Comparison of ENCODE assay signal across 32 cellular contexts in the genomic region with DNA sequence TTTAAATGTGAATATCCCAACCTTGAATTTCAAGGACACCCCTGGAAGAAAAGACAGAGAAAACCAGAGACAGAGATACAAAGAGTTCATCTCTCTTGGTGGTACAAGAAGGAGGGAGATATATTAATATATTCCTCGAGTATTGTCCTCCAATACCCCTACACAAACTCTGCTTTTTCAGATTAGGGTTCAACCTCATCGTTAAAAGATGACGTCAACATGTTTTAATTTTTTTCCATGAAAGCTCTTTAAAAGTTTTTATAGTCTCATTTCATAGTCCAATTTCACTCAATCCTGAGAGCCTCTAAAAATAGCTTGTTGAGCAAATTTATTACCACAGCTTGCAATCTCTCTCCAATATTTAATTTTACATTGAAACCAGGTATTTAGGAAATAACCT. TPM values are rescaled to one million over a fixed set of nuclear protein-coding genes. Genes with fewer than 3 reads are reported as not detected.
"Had no signal": no experiment of that assay in that cellular context is flagged by ENCODE, and none has a peak within 500 bp of the region (broad histone marks: within the 10 kb centered on the region; RNA-seq: fewer than 3 reads in every experiment).

No MANE protein-coding gene starts in this region.

- H3K4me1 Mint-ChIP-seq: activated B cell treated with CpG ODN at 0.5 μM for 24 hours; activated T-helper 17 cell treated with anti-CD3 and anti-CD28 coated beads, Interleukin-2, amount 50 U/mL, for 72 hours; T-helper 17 cell had no signal

- H3K9me3 Mint-ChIP-seq: activated B cell treated with CpG ODN at 0.5 μM for 24 hours; activated CD8-positive, alpha-beta T cell treated with anti-CD3 and anti-CD28 coated beads for 36 hours; activated T-cell treated with anti-CD3 and anti-CD28 coated beads, Interleukin-2, amount 50 U/mL, for 4 hours; activated T-helper 17 cell treated with anti-CD3 and anti-CD28 coated beads, Interleukin-2, amount 50 U/mL, for 72 hours; endodermal cell; T-helper 2 cell treated with Interferon-gamma antibody and Interleukin-4, amounts not matched to agents 5 μg/mL and 100 μg/mL, for 36 hours had no signal

- FAIRE-seq: frontal cortex had no signal

- DNase-seq: activated B cell treated with CpG ODN at 0.5 μM for 24 hours; activated CD4-positive, alpha-beta T cell treated with anti-CD3 and anti-CD28 coated beads for 48 hours; activated CD4-positive, alpha-beta T cell treated with anti-CD3 and anti-CD28 coated beads, Interleukin-2, amount 50 U/mL, for 1 hour; activated CD4-positive, alpha-beta T cell treated with anti-CD3 and anti-CD28 coated beads, Interleukin-2, amount 50 U/mL, for 48 hours; activated CD8-positive, alpha-beta memory T cell treated with anti-CD3 and anti-CD28 coated beads for 24 hours; activated CD8-positive, alpha-beta T cell treated with anti-CD3 and anti-CD28 coated beads for 36 hours; activated effector memory CD4-positive, alpha-beta T cell treated with Interleukin-2 at 50 U/mL for 16 hours; activated gamma-delta T cell treated with Interleukin-2 at 50 U/mL for 16 hours; activated naive CD4-positive, alpha-beta T cell treated with anti-CD3 and anti-CD28 coated beads, Interleukin-2, amount 50 U/mL, for 16 hours; activated naive CD4-positive, alpha-beta T cell treated with Interleukin-2 at 50 U/mL for 16 hours; activated T-cell treated with anti-CD3 and anti-CD28 coated beads, Interleukin-2, amount 50 U/mL, for 4 hours; amniotic stem cell; anterior cingulate cortex; body of pancreas; central memory CD4-positive, alpha-beta T cell; cerebellar nuclear complex; colonic mucosa; effector CD8-positive, alpha-beta T cell; endodermal cell; foreskin fibroblast; T-helper 1 cell; T-helper 17 cell; T1000; WERI-Rb-1 had no signal

- H3K27ac Mint-ChIP-seq: activated B cell treated with CpG ODN at 0.5 μM for 24 hours; activated CD8-positive, alpha-beta T cell treated with anti-CD3 and anti-CD28 coated beads for 36 hours; activated naive CD8-positive, alpha-beta T cell; activated T-helper 17 cell treated with anti-CD3 and anti-CD28 coated beads, Interleukin-2, amount 50 U/mL, for 72 hours; endodermal cell; T-helper 17 cell; T-helper 2 cell treated with Interferon-gamma antibody and Interleukin-4, amounts not matched to agents 5 μg/mL and 100 μg/mL, for 36 hours had no signal

- H3K27ac ChIP-seq: body of pancreas, breast epithelium, cardiac muscle cell, colonic mucosa, WERI-Rb-1 had no signal

- H3K36me3 ChIP-seq: breast epithelium, cardiac muscle cell, colonic mucosa, WERI-Rb-1 had no signal

- H3K4me1 ChIP-seq: body of pancreas, breast epithelium, colonic mucosa had no signal

- H3K4me3 Mint-ChIP-seq: activated B cell treated with CpG ODN at 0.5 μM for 24 hours; activated CD8-positive, alpha-beta T cell treated with anti-CD3 and anti-CD28 coated beads for 36 hours; activated naive CD8-positive, alpha-beta T cell; activated T-cell treated with anti-CD3 and anti-CD28 coated beads, Interleukin-2, amount 50 U/mL, for 4 hours; activated T-helper 17 cell treated with anti-CD3 and anti-CD28 coated beads, Interleukin-2, amount 50 U/mL, for 72 hours; endodermal cell; T-helper 17 cell; T-helper 2 cell treated with Interferon-gamma antibody and Interleukin-4, amounts not matched to agents 5 μg/mL and 100 μg/mL, for 36 hours had no signal

- H3K9me3 ChIP-seq: body of pancreas, breast epithelium, colonic mucosa had no signal

- ATAC-seq: activated CD4-positive, CD25-positive, alpha-beta regulatory T cell treated with anti-CD3 and anti-CD28 coated beads, Interleukin-2, amount 50 U/mL, for 24 hours; activated CD8-positive, alpha-beta T cell treated with anti-CD3 and anti-CD28 coated beads for 36 hours; activated T-cell treated with anti-CD3 and anti-CD28 coated beads, Interleukin-2, amount 50 U/mL, for 4 hours; activated T-helper 17 cell treated with anti-CD3 and anti-CD28 coated beads, Interleukin-2, amount 50 U/mL, for 72 hours; body of pancreas; esophagus mucosa; T-helper 17 cell had no signal

- H3K36me3 Mint-ChIP-seq: activated naive CD8-positive, alpha-beta T cell had no signal

- H3K4me3 ChIP-seq: body of pancreas, breast epithelium, cardiac muscle cell, colonic mucosa had no signal

- H3K27me3 ChIP-seq: body of pancreas, breast epithelium, cardiac muscle cell, colonic mucosa had no signal

RNA-seq across cellular contexts. Expression of gene RHOJ, which starts 19.4 kb away (rescaled TPM):
- total RNA-seq: activated B cell treated with CpG ODN at 0.5 μM for 24 hours; activated CD8-positive, alpha-beta T cell treated with anti-CD3 and anti-CD28 coated beads for 36 hours; activated T-cell treated with anti-CD3 and anti-CD28 coated beads, Interleukin-2, amount 50 U/mL, for 4 hours; activated T-helper 17 cell treated with anti-CD3 and anti-CD28 coated beads, Interleukin-2, amount 50 U/mL, for 72 hours; endodermal cell; T-helper 17 cell had no signal
- polyA plus RNA-seq: cardiac muscle cell had no signal
